ENCODE assay signal across 12 cellular contexts in genomic region chr4:174135530-174135929, GRCh38.
DNase-seq lines count a peak whose midpoint lies in the region; ATAC-seq and TF ChIP-seq lines count a peak whose summit lies in the region.
"Had no signal": no experiment of that assay in that cellular context is flagged by ENCODE, and none has a peak within 500 bp of the region (broad histone marks: within the 10 kb centered on the region; RNA-seq: fewer than 3 reads in every experiment).

No MANE protein-coding gene starts in this region.

- no peak overlapping the region for H2BK15ac ChIP-seq in neuronal stem cell (ENCODE audit: low read length)

- no peaks in the 10 kb centered on the region for H3K27me3 Mint-ChIP-seq in brain
- peaks cover 1 to 6% of the 10 kb centered on the region in 2 donors for H3K27me3 Mint-ChIP-seq in CD8-positive, alpha-beta memory T cell

- no peak overlapping the region for H2BK5ac ChIP-seq in neuronal stem cell (ENCODE audit: low read length)

- H3K27me3 ChIP-seq in right atrium auricular region, result no peaks in the 10 kb centered on the region
- H3K27me3 ChIP-seq in neuronal stem cell (ENCODE audit: control insufficient read depth in 3 of 3, insufficient read depth in 3 of 3, low read depth in 1 of 3, low read length in 3 of 3), result peaks cover 0 to 10% (median 0%) of the 10 kb centered on the region in 3 experiments
- H3K27me3 ChIP-seq in CD8-positive, alpha-beta memory T cell (ENCODE audit: insufficient read depth, low read length, poor library complexity, severe bottlenecking), result no peaks in the 10 kb centered on the region

- no peak overlapping the region for H3K9ac ChIP-seq in neuronal stem cell (ENCODE audit: low read depth, low read length, poor library complexity)

- no peaks in the 10 kb centered on the region for H3K36me3 ChIP-seq in right atrium auricular region
- H3K36me3 ChIP-seq in neuronal stem cell (replicated peaks in 1 of 2; ENCODE audit: control insufficient read depth in 2 of 2, insufficient read depth in 2 of 2, low read length in 2 of 2), result no peaks in the 10 kb centered on the region
- no peaks in the 10 kb centered on the region for H3K36me3 ChIP-seq in CD8-positive, alpha-beta memory T cell (ENCODE audit: insufficient read depth, low read length)

- H3K27ac Mint-ChIP-seq in brain, result peak overlapping the region in 3 of 5 experiments; percentile 73 to 79 (median 78)
- H3K27ac Mint-ChIP-seq in CD8-positive, alpha-beta memory T cell, result no peak overlapping the region

- no peak overlapping the region for H3K4me2 ChIP-seq in neuronal stem cell (ENCODE audit: insufficient read depth, low read length, poor library complexity, severe bottlenecking)

- no CpG with 5 or more reads among the region's 1 CpG for WGBS in neuronal stem cell (ENCODE audit: extremely low coverage in 2 of 2, insufficient read length in 2 of 2, insufficient replicate concordance in 1 of 2), 2 donors

- H2BK12ac ChIP-seq in neuronal stem cell (ENCODE audit: low read length), result no peak overlapping the region

- peak overlapping the region; percentile 16 to 39 for H3K27ac ChIP-seq in right atrium auricular region
- H3K27ac ChIP-seq in neuronal stem cell (replicated peaks; ENCODE audit: low read length), result no peak overlapping the region
- no peak overlapping the region for H3K27ac ChIP-seq in CD8-positive, alpha-beta memory T cell (ENCODE audit: low read depth, low read length)

- CTCF ChIA-PET in CD8-positive, alpha-beta memory T cell (lab: Charles Lee), result no interaction called here

- H3K36me3 Mint-ChIP-seq in brain, result no peaks in the 10 kb centered on the region
- H3K36me3 Mint-ChIP-seq in CD8-positive, alpha-beta memory T cell, result no peaks in the 10 kb centered on the region

- no peak overlapping the region for H2BK120ac ChIP-seq in neuronal stem cell (ENCODE audit: low read depth, low read length)

- no peak overlapping the region for H3K4ac ChIP-seq in neuronal stem cell (ENCODE audit: low read length)

- H3K4me3 ChIP-seq in right atrium auricular region (peak overlapping the region; percentile 12 to 36), neuronal stem cell (ENCODE audit: low read length in 2 of 2) (no peak overlapping the region)
- H3K4me3 ChIP-seq in CD8-positive, alpha-beta memory T cell (ENCODE audit: low read length), result no peak overlapping the region

- intact Hi-C loops in Right ventricle myocardium inferior (cut with DNase I), result no loop called here

- H3K4me3 Mint-ChIP-seq in brain, result peak overlapping the region; percentile 70 to 75 (median 74)
- no peak overlapping the region for H3K4me3 Mint-ChIP-seq in CD8-positive, alpha-beta memory T cell

- no peaks in the 10 kb centered on the region for H3K79me1 ChIP-seq in neuronal stem cell (ENCODE audit: low read depth, low read length)

- H3K9me3 ChIP-seq in right atrium auricular region (no peaks in the 10 kb centered on the region), neuronal stem cell (replicated peaks in 1 of 2; ENCODE audit: control insufficient read depth in 2 of 2, insufficient read depth in 1 of 2, low read depth in 1 of 2, low read length in 2 of 2) (no peaks in the 10 kb centered on the region)
- H3K9me3 ChIP-seq in CD8-positive, alpha-beta memory T cell (ENCODE audit: low read length), result no peaks in the 10 kb centered on the region

- DNase-seq in right atrium auricular region (ENCODE audit: low spot score) (no peak), Right ventricle myocardium inferior (ENCODE audit: missing footprints) (no peak), neuronal stem cell (ENCODE audit: low spot score) (no peak), cerebellum (ENCODE audit: low spot score) (no peak)
- DNase-seq in CD8-positive, alpha-beta memory T cell, result no peak
- DNase-seq: activated CD8-positive, alpha-beta memory T cell treated with anti-CD3 and anti-CD28 coated beads for 24 hours; DMS79 treated with DMSO at 0.1 percent for 48 hours; stimulated activated CD4-positive, alpha-beta T cell treated with anti-CD3 and anti-CD28 coated beads, Interleukin-15, amount 100 ng/mL, for 24 hours; T-helper 2 cell had no signal

- TF ChIP-seq CTCF in right atrium auricular region (IDR thresholded peaks at IDR 0.05) (no peak), brain (conservative IDR thresholded peaks at IDR 0.05) (no peak)

- no peak overlapping the region for H2AK5ac ChIP-seq in neuronal stem cell (ENCODE audit: low read depth, low read length)

- peaks cover 24% of the 10 kb centered on the region for H3K4me1 Mint-ChIP-seq in brain
- H3K4me1 Mint-ChIP-seq in CD8-positive, alpha-beta memory T cell, result no peaks in the 10 kb centered on the region

- H2AFZ ChIP-seq in neuronal stem cell (ENCODE audit: low read length), result peak overlapping the region; percentile 48

- ATAC-seq in Right ventricle myocardium inferior (no peak), HG02970 (IDR thresholded peaks at IDR 0.05; ENCODE audit: low FRiP score, unreplicated experiment) (no peak), HG02884 (IDR thresholded peaks at IDR 0.05; ENCODE audit: unreplicated experiment) (no peak)

- POLR2A ChIA-PET in CD8-positive, alpha-beta memory T cell (lab: Charles Lee), result no interaction called here

- H3K18ac ChIP-seq in neuronal stem cell (ENCODE audit: low read length), result no peak overlapping the region

- no peak overlapping the region for H4K8ac ChIP-seq in neuronal stem cell (ENCODE audit: low read depth, low read length)

- no peak overlapping the region for H4K91ac ChIP-seq in neuronal stem cell (ENCODE audit: low read depth, low read length, poor library complexity)

- H3K4me1 ChIP-seq in right atrium auricular region (peaks cover 0 to 5% of the 10 kb centered on the region in 2 donors), neuronal stem cell (ENCODE audit: control insufficient read depth in 2 of 2, insufficient read depth in 1 of 2, low read depth in 1 of 2, low read length in 2 of 2) (no peaks in the 10 kb centered on the region)
- no peaks in the 10 kb centered on the region for H3K4me1 ChIP-seq in CD8-positive, alpha-beta memory T cell (ENCODE audit: insufficient read depth, low read length)

- no peaks in the 10 kb centered on the region for H3K9me3 Mint-ChIP-seq in brain
- H3K9me3 Mint-ChIP-seq in CD8-positive, alpha-beta memory T cell, result no peaks in the 10 kb centered on the region

- H3K23ac ChIP-seq in neuronal stem cell (ENCODE audit: low read depth, low read length, poor library complexity), result no peak overlapping the region

- no peak overlapping the region for H3K14ac ChIP-seq in neuronal stem cell (ENCODE audit: low read length)

Comparison
In these comparisons a context has a peak if more than half of its experiments do, and no peak if none do; other contexts are left out.
1. H3K27ac ChIP-seq: peak in right atrium auricular region (2 of 2); none in neuronal stem cell (single experiment) and CD8-positive, alpha-beta memory T cell (single experiment).
2. H3K4me3 ChIP-seq: peak in right atrium auricular region (2 of 2); none in neuronal stem cell (0 of 2) and CD8-positive, alpha-beta memory T cell (single experiment).
3. H3K27ac Mint-ChIP-seq: peak in brain (3 of 5); none in CD8-positive, alpha-beta memory T cell (0 of 8).
4. H3K4me3 Mint-ChIP-seq: peak in brain (5 of 5); none in CD8-positive, alpha-beta memory T cell (0 of 7).